In genomic region chr16:52611817-52612673, GRCh38 we compare ENCODE assay signal across 16 cellular contexts.
A peak's percentile ranks its signal among the peaks of the same experiment; 100 is the strongest.
DNase-seq lines count a peak whose midpoint lies in the region; ATAC-seq and TF ChIP-seq lines count a peak whose summit lies in the region.
"Had no signal": no experiment of that assay in that cellular context is flagged by ENCODE, and none has a peak within 500 bp of the region (broad histone marks: within the 10 kb centered on the region; RNA-seq: fewer than 3 reads in every experiment).

No MANE protein-coding gene starts in this region.

- TF ChIP-seq POLR2A in right lobe of liver (IDR thresholded peaks at IDR 0.05): peak; percentile 78

- peak overlapping the region; percentile 49 to 79 (median 74) for H3K27ac ChIP-seq in right lobe of liver
- H3K27ac ChIP-seq: left ventricle myocardium inferior, testis had no signal

- H3K4me1 ChIP-seq in right lobe of liver: peaks cover 0 to 11% (median 4%) of the 10 kb centered on the region in 4 donors
- H3K4me1 ChIP-seq: left ventricle myocardium inferior, testis had no signal

- 22% methylated on average over 9 of the region's 9 CpGs for WGBS in right lobe of liver (ENCODE audit: insufficient coverage, low coverage, low lambda C conversion rate, missing lambda C conversion rate)

- CTCF ChIA-PET in WTC11 (lab: Charles Lee): no interaction called here

- no peak overlapping the region for H3K27ac Mint-ChIP-seq in WTC11
- H3K27ac Mint-ChIP-seq: naive thymus-derived CD8-positive, alpha-beta T cell had no signal

- no peaks in the 10 kb centered on the region for H3K27me3 ChIP-seq in right lobe of liver
- H3K27me3 ChIP-seq: testis had no signal

- H3K4me3 Mint-ChIP-seq in WTC11: no peak overlapping the region
- H3K4me3 Mint-ChIP-seq: naive thymus-derived CD8-positive, alpha-beta T cell had no signal

- H3K36me3 Mint-ChIP-seq in WTC11: no peaks in the 10 kb centered on the region

- H3K4me3 ChIP-seq in right lobe of liver: peak overlapping the region in 2 of 3 donors; percentile 18 to 40
- H3K4me3 ChIP-seq: left ventricle myocardium inferior, testis had no signal

- H3K36me3 ChIP-seq in right lobe of liver: no peaks in the 10 kb centered on the region
- H3K36me3 ChIP-seq: left ventricle myocardium inferior had no signal

- DNase-seq in COLO668 (lab: John Stamatoyannopoulos, UW; ENCODE audit: unreplicated experiment): peak; percentile 59
- peak; percentile 80 for DNase-seq in NCI-H1105 treated with DMSO at 0.1 percent for 48 hours (lab: John Stamatoyannopoulos, UW)
- no peak for DNase-seq in WTC11 (ENCODE audit: low spot score)
- peak; percentile 26 to 73 (median 43) for DNase-seq in right lobe of liver
- DNase-seq in activated T-cell treated with anti-CD3 and anti-CD28 coated beads, Interleukin-2, amount 50 U/mL, for 48 hours: no peak
- DNase-seq in stimulated activated CD4-positive, alpha-beta T cell treated with anti-CD3 and anti-CD28 coated beads, Interleukin-4, amount 100 ng/mL, for 24 hours: no peak
- no peak for DNase-seq in activated T-cell treated with anti-CD3 and anti-CD28 coated beads, Interleukin-2, amount 50 U/mL, for 1 hour
- DNase-seq: activated effector memory CD4-positive, alpha-beta T cell treated with Interleukin-2 at 50 U/mL for 16 hours; amygdala; left ventricle myocardium inferior; MM.1S; naive thymus-derived CD8-positive, alpha-beta T cell; NCI-H2171; stimulated activated CD4-positive, alpha-beta T cell treated with anti-CD3 and anti-CD28 coated beads, Interleukin-1b, Interleukin-23, amount 100 ng/mL, for 48 hours; testis had no signal

- no peaks in the 10 kb centered on the region for H3K9me3 ChIP-seq in right lobe of liver
- H3K9me3 ChIP-seq: left ventricle myocardium inferior, testis had no signal

- H3K27me3 Mint-ChIP-seq in WTC11 (ENCODE audit: low read depth): no peaks in the 10 kb centered on the region; the same call in 1 of the 2 replicates

- POLR2A ChIA-PET in WTC11 (lab: Charles Lee): interaction anchor here (0.8 kb wide), 1 partner anchor 9 kb away, joined by 5 read pairs; no protein-coding TSS in a partner anchor

- intact Hi-C loops in right lobe of liver (cut with DNase I): no loop called here

- peaks cover 7% of the 10 kb centered on the region for H3K9me3 Mint-ChIP-seq in WTC11

- TF ChIP-seq CTCF in WTC11 (IDR thresholded peaks at IDR 0.05): no peak
- no peak for TF ChIP-seq CTCF in right lobe of liver (IDR thresholded peaks at IDR 0.05)

- no peak for ATAC-seq in WTC11
- peak; percentile 97 to 98 (median 98) for ATAC-seq in right lobe of liver
- no peak for ATAC-seq in GM19351 (IDR thresholded peaks at IDR 0.05; ENCODE audit: unreplicated experiment)
- ATAC-seq: naive thymus-derived CD8-positive, alpha-beta T cell had no signal

- H3K4me1 Mint-ChIP-seq in WTC11: no peaks in the 10 kb centered on the region
- H3K4me1 Mint-ChIP-seq: naive thymus-derived CD8-positive, alpha-beta T cell had no signal

TF ChIP-seq in WTC11, 78 proteins besides CTCF, POLR2A, EP300 and RAD21:
- TF ChIP-seq NFYB (CRISPR knock-in tag; conservative IDR thresholded peaks at IDR 0.05; ENCODE audit: low read depth) (no peak), GABPB1 (CRISPR knock-in tag; IDR thresholded peaks at IDR 0.05) (peak; percentile 80)

Comparison
In these comparisons a context has a peak if more than half of its experiments do, and no peak if none do; other contexts are left out.
1. DNase-seq: peak in COLO668 (single experiment), NCI-H1105 treated with DMSO at 0.1 percent for 48 hours (single experiment) and right lobe of liver (3 of 3); none in WTC11 (single experiment), activated T-cell treated with anti-CD3 and anti-CD28 coated beads, Interleukin-2, amount 50 U/mL, for 48 hours (0 of 2), stimulated activated CD4-positive, alpha-beta T cell treated with anti-CD3 and anti-CD28 coated beads, Interleukin-4, amount 100 ng/mL, for 24 hours (single experiment) and activated T-cell treated with anti-CD3 and anti-CD28 coated beads, Interleukin-2, amount 50 U/mL, for 1 hour (single experiment).
2. ATAC-seq: peak in right lobe of liver (4 of 4); none in WTC11 (single experiment) and GM19351 (single experiment).